Comparison of ENCODE assay signal across 1 cellular context in genomic region chr6:161200610-161201201, GRCh38.
TF ChIP-seq lines count a peak whose summit lies in the region.

No MANE protein-coding gene starts in this region.

TF ChIP-seq in K562, 482 proteins besides CTCF, POLR2A, EP300 and RAD21 (continued from another document):
- TF ChIP-seq CHAMP1 (IDR thresholded peaks at IDR 0.05): no peak
- no peak for TF ChIP-seq CCAR2 (IDR thresholded peaks at IDR 0.05; ENCODE audit: low read depth, low read length)
- no peak for TF ChIP-seq CREM (IDR thresholded peaks at IDR 0.05; ENCODE audit: low read depth)
- TF ChIP-seq ZBTB5 (IDR thresholded peaks at IDR 0.05): no peak
- TF ChIP-seq MYC (IDR thresholded peaks at IDR 0.05; ENCODE audit: low read depth, low read length): 0 out of 2 replicates have a peak, but pooled peaks have one; percentile 3
- no peak for TF ChIP-seq MYC (CRISPR knock-in tag; IDR thresholded peaks at IDR 0.05; ENCODE audit: borderline replicate concordance, low read depth)
- no peak for TF ChIP-seq SLC30A9 (CRISPR knock-in tag; IDR thresholded peaks at IDR 0.05)
- TF ChIP-seq XRCC5 (IDR thresholded peaks at IDR 0.05; ENCODE audit: low read depth, low read length): no peak
